Comparison of ENCODE assay signal across 9 cellular contexts in the genomic region with DNA sequence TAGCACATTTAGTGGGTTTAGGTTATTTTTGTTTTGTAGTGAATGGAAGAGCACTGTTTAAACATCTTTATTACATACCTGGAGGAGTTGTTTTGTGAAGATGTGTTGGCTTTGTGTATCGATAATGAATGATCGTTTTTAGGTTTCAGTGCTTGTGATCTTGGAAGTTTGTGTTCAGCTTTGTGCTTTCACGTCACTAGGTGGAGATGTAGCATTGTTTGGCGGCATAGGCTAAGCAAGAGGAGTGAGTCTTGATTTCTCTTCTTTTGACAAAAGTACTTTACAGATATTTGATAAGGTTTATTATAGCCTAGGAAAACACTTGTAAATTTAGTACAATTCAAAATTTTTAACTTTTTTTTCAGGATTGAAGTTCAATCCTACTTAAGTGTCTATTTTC. TPM values are rescaled to one million over a fixed set of nuclear protein-coding genes. Genes with fewer than 3 reads are reported as not detected.
A peak's percentile ranks its signal among the peaks of the same experiment; 100 is the strongest.
DNase-seq lines count a peak whose midpoint lies in the region; ATAC-seq and TF ChIP-seq lines count a peak whose summit lies in the region.
"Had no signal": no experiment of that assay in that cellular context is flagged by ENCODE, and none has a peak within 500 bp of the region (broad histone marks: within the 10 kb centered on the region; RNA-seq: fewer than 3 reads in every experiment).

No MANE protein-coding gene starts in this region.

- peaks cover 0 to 8% of the 10 kb centered on the region in 2 donors for H3K27me3 Mint-ChIP-seq in stimulated activated naive B cell treated with anti-CD40 and anti-IgM and Interleukin-4, amounts not matched to agents 10 μg/mL and 1 μg/mL and 100 μg/mL, for 72 hours
- H3K27me3 Mint-ChIP-seq: activated naive CD8-positive, alpha-beta T cell treated with anti-CD3 and anti-CD28 coated beads, Interleukin-2, amount 10 ng/mL, durations not matched to agents 7 days and 5 days had no signal

- H3K4me3 ChIP-seq in cardiac muscle cell = no peak overlapping the region

- H3K36me3 ChIP-seq in cardiac muscle cell = peaks cover 9% of the 10 kb centered on the region

- H3K36me3 Mint-ChIP-seq in stimulated activated naive B cell treated with anti-CD40 and anti-IgM and Interleukin-4, amounts not matched to agents 10 μg/mL and 1 μg/mL and 100 μg/mL, for 72 hours = peaks cover 9 to 15% of the 10 kb centered on the region in 2 donors

- peak overlapping the region; percentile 14 for H3K27ac Mint-ChIP-seq in stimulated activated naive B cell treated with anti-CD40 and anti-IgM and Interleukin-4, amounts not matched to agents 10 μg/mL and 1 μg/mL and 100 μg/mL, for 72 hours
- H3K27ac Mint-ChIP-seq: activated naive CD8-positive, alpha-beta T cell treated with anti-CD3 and anti-CD28 coated beads, Interleukin-2, amount 10 ng/mL, durations not matched to agents 7 days and 5 days had no signal

- no peak overlapping the region for H3K4me3 Mint-ChIP-seq in stimulated activated naive B cell treated with anti-CD40 and anti-IgM and Interleukin-4, amounts not matched to agents 10 μg/mL and 1 μg/mL and 100 μg/mL, for 72 hours
- H3K4me3 Mint-ChIP-seq: activated naive CD8-positive, alpha-beta T cell treated with anti-CD3 and anti-CD28 coated beads, Interleukin-2, amount 10 ng/mL, durations not matched to agents 7 days and 5 days had no signal

- no peaks in the 10 kb centered on the region for H3K9me3 ChIP-seq in cardiac muscle cell (ENCODE audit: low read depth)

- H3K27ac ChIP-seq in cardiac muscle cell = no peak overlapping the region

- H3K4me1 Mint-ChIP-seq in stimulated activated naive B cell treated with anti-CD40 and anti-IgM and Interleukin-4, amounts not matched to agents 10 μg/mL and 1 μg/mL and 100 μg/mL, for 72 hours = peaks cover 5% of the 10 kb centered on the region in 2 donors

- intact Hi-C loops in Right ventricle myocardium superior (cut with DNase I) = no loop called here
- intact Hi-C loops in cardiac septum (cut with DNase I) = no loop called here

- H3K27me3 ChIP-seq in cardiac muscle cell = no peaks in the 10 kb centered on the region

- peak; percentile 27 to 49 for DNase-seq in cardiac muscle cell (ENCODE audit: low read depth in 1 of 2, low spot score in 1 of 2)
- no peak for DNase-seq in Right ventricle myocardium superior
- DNase-seq in SK-N-DZ (ENCODE audit: low spot score) = peak; percentile 1
- peak; percentile 36 for DNase-seq in fibroblast of peridontal ligament (ENCODE audit: extremely low read depth)
- no peak for DNase-seq in stimulated activated naive B cell treated with anti-CD40 and anti-IgM and Interleukin-4, amounts not matched to agents 10 μg/mL and 1 μg/mL and 100 μg/mL, for 72 hours
- DNase-seq in stimulated activated CD4-positive, alpha-beta T cell treated with anti-CD3 and anti-CD28 coated beads, Interleukin-1b, Interleukin-23, amount 100 ng/mL, for 48 hours = no peak
- DNase-seq in stimulated activated CD4-positive, alpha-beta T cell treated with anti-CD3 and anti-CD28 coated beads, Interleukin-4, amount 100 ng/mL, for 1 hour = no peak
- no peak for DNase-seq in cardiac septum (ENCODE audit: low spot score)
- DNase-seq: activated naive CD8-positive, alpha-beta T cell treated with anti-CD3 and anti-CD28 coated beads, Interleukin-2, amount 10 ng/mL, durations not matched to agents 7 days and 5 days had no signal

- no peak for ATAC-seq in Right ventricle myocardium superior (ENCODE audit: poor library complexity)
- ATAC-seq in stimulated activated naive B cell treated with anti-CD40 and anti-IgM and Interleukin-4, amounts not matched to agents 10 μg/mL and 1 μg/mL and 100 μg/mL, for 72 hours (replicated peaks) = no peak

- no peaks in the 10 kb centered on the region for H3K9me3 Mint-ChIP-seq in stimulated activated naive B cell treated with anti-CD40 and anti-IgM and Interleukin-4, amounts not matched to agents 10 μg/mL and 1 μg/mL and 100 μg/mL, for 72 hours
- H3K9me3 Mint-ChIP-seq: activated naive CD8-positive, alpha-beta T cell treated with anti-CD3 and anti-CD28 coated beads, Interleukin-2, amount 10 ng/mL, durations not matched to agents 7 days and 5 days had no signal

- H3K4me1 ChIP-seq in cardiac muscle cell (ENCODE audit: low read depth) = no peaks in the 10 kb centered on the region

- peak; percentile 41 for TF ChIP-seq CTCF in cardiac muscle cell (IDR thresholded peaks at IDR 0.05; ENCODE audit: low read depth, low read length)

RNA-seq across cellular contexts. Expression of a gene that starts 50.4 kb away (rescaled TPM):
- total RNA-seq in cardiac muscle cell (55.0 and 60.0 TPM in 2 replicates), Right ventricle myocardium superior (5.1 TPM), cardiac septum (16.4 TPM)
- polyA plus RNA-seq in cardiac muscle cell = 65.3 and 72.5 TPM in 2 replicates
- 7.9 and 10.1 TPM in 2 replicates for polyA plus RNA-seq in SK-N-DZ (2014; cell fraction: cytosol; rRNA removed)
- 3.2 and 4.1 TPM in 2 replicates for polyA plus RNA-seq in SK-N-DZ (2014; cell fraction: nucleus; rRNA removed)

Comparison
In these comparisons a context has a peak if more than half of its experiments do, and no peak if none do; other contexts are left out.
1. DNase-seq: peak in cardiac muscle cell (2 of 2), SK-N-DZ (single experiment) and fibroblast of peridontal ligament (single experiment); none in Right ventricle myocardium superior (single experiment), stimulated activated naive B cell treated with anti-CD40 and anti-IgM and Interleukin-4, amounts not matched to agents 10 μg/mL and 1 μg/mL and 100 μg/mL, for 72 hours (single experiment), stimulated activated CD4-positive, alpha-beta T cell treated with anti-CD3 and anti-CD28 coated beads, Interleukin-1b, Interleukin-23, amount 100 ng/mL, for 48 hours (single experiment), stimulated activated CD4-positive, alpha-beta T cell treated with anti-CD3 and anti-CD28 coated beads, Interleukin-4, amount 100 ng/mL, for 1 hour (single experiment) and cardiac septum (single experiment).